8 cellular contexts compared by ENCODE assay signal in genomic region chr2:21256006-21256405, GRCh38.
DNase-seq lines count a peak whose midpoint lies in the region; ATAC-seq and TF ChIP-seq lines count a peak whose summit lies in the region.

No MANE protein-coding gene starts in this region.

- H3K4me1 ChIP-seq in BLaER1 treated with 17β-estradiol and CSF1 and Interleukin-3, amounts not matched to agents 10 nM and 100 nM = peaks cover 31 to 44% (median 37%) of the 10 kb centered on the region in 10 experiments
- H3K4me1 ChIP-seq in ovary (ENCODE audit: insufficient read depth) (no peaks in the 10 kb centered on the region), A673 (ENCODE audit: insufficient read depth, low read length, poor library complexity, severe bottlenecking) (no peaks in the 10 kb centered on the region)

- H3K9ac ChIP-seq in BLaER1 treated with 17β-estradiol and CSF1 and Interleukin-3, amounts not matched to agents 10 nM and 100 nM = peak overlapping the region in 9 of 11 experiments; percentile 25 to 66 (median 42); a peak in 13 of 22 replicates

- BruUV-seq in A673 (replicated peaks; lab: Mats Ljungman, UMichigan) = no TSS peak

- H3K4me2 ChIP-seq in BLaER1 treated with 17β-estradiol and CSF1 and Interleukin-3, amounts not matched to agents 10 nM and 100 nM = peak overlapping the region; percentile 63 to 80 (median 71)

- ATAC-seq in GM21723 (IDR thresholded peaks at IDR 0.05; ENCODE audit: unreplicated experiment) = peak; percentile 71

- TF ChIP-seq POLR2A in NB4 (IDR thresholded peaks at IDR 0.05; ENCODE audit: extremely low read depth, insufficient read length) (no peak), ovary (IDR thresholded peaks at IDR 0.05) (no peak)

- 80 to 87% (median 84%) methylated on average over 5 of the region's 5 CpGs for WGBS in ovary, 3 donors

- peak overlapping the region; percentile 56 to 84 (median 77); a peak in 21 of 22 replicates for H3K27ac ChIP-seq in BLaER1 treated with 17β-estradiol and CSF1 and Interleukin-3, amounts not matched to agents 10 nM and 100 nM
- H3K27ac ChIP-seq in ovary = no peak overlapping the region
- H3K27ac ChIP-seq in A673 (ENCODE audit: low read depth, low read length, poor library complexity, severe bottlenecking) = no peak overlapping the region

- DNase-seq in NB4 (ENCODE audit: low read depth) (peak; percentile 78), cerebellar cortex (ENCODE audit: low spot score) (peak; percentile 10), myocyte (ENCODE audit: low read depth) (peak; percentile 0), ovary (no peak), A673 (ENCODE audit: low spot score) (no peak), HPDE6-E6E7 (ENCODE audit: extremely low spot score) (no peak)

- H3K36me3 ChIP-seq in BLaER1 treated with 17β-estradiol and CSF1 and Interleukin-3, amounts not matched to agents 10 nM and 100 nM = no peaks in the 10 kb centered on the region
- H3K36me3 ChIP-seq in ovary = no peaks in the 10 kb centered on the region
- H3K36me3 ChIP-seq in A673 (ENCODE audit: insufficient read depth, low read length, poor library complexity, severe bottlenecking) = no peaks in the 10 kb centered on the region

- intact Hi-C loops in ovary (cut with DNase I) (no loop called here), A673 (cut with micrococcal nuclease; ENCODE audit: unreplicated experiment) (no loop called here)

- no peak overlapping the region for H3K4me3 ChIP-seq in BLaER1 treated with 17β-estradiol and CSF1 and Interleukin-3, amounts not matched to agents 10 nM and 100 nM
- H3K4me3 ChIP-seq in NB4 (ENCODE audit: low read depth, low read length) (no peak overlapping the region), ovary (no peak overlapping the region), A673 (ENCODE audit: low read depth, low read length, poor library complexity, severe bottlenecking) (no peak overlapping the region)

- no peaks in the 10 kb centered on the region for H3K27me3 ChIP-seq in BLaER1 treated with 17β-estradiol and CSF1 and Interleukin-3, amounts not matched to agents 10 nM and 100 nM
- H3K27me3 ChIP-seq in ovary (no peaks in the 10 kb centered on the region), A673 (replicated peaks; ENCODE audit: insufficient read depth, low read depth, low read length, poor library complexity) (peaks cover 5% of the 10 kb centered on the region)

- POLR2A ChIA-PET in A673 (lab: Charles Lee; ENCODE audit: low non-redundant PET) = no interaction called here

- no peak for TF ChIP-seq EP300 in ovary (IDR thresholded peaks at IDR 0.05)

- no peak for TF ChIP-seq CTCF in NB4 (IDR thresholded peaks at IDR 0.05; ENCODE audit: low read depth, low read length)
- TF ChIP-seq CTCF in ovary (IDR thresholded peaks at IDR 0.05) = no peak
- TF ChIP-seq CTCF in A673 (conservative IDR thresholded peaks at IDR 0.05; ENCODE audit: low read depth, low read length) = no peak

- no peaks in the 10 kb centered on the region for H3K9me3 ChIP-seq in BLaER1 treated with 17β-estradiol and CSF1 and Interleukin-3, amounts not matched to agents 10 nM and 100 nM (replicated peaks in 1 of 11)
- H3K9me3 ChIP-seq in ovary (no peaks in the 10 kb centered on the region), A673 (ENCODE audit: low read depth, low read length, poor library complexity, severe bottlenecking) (no peaks in the 10 kb centered on the region)

- CTCF ChIA-PET in A673 (lab: Charles Lee) = no interaction called here

- no peaks in the 10 kb centered on the region for H4K20me1 ChIP-seq in BLaER1 treated with 17β-estradiol and CSF1 and Interleukin-3, amounts not matched to agents 10 nM and 100 nM

Comparison
In these comparisons a context has a peak if more than half of its experiments do, and no peak if none do; other contexts are left out.
1. H3K27ac ChIP-seq: peak in BLaER1 treated with 17β-estradiol and CSF1 and Interleukin-3, amounts not matched to agents 10 nM and 100 nM (11 of 11); none in ovary (0 of 2) and A673 (single experiment).
2. DNase-seq: peak in NB4 (single experiment), cerebellar cortex (single experiment) and myocyte (single experiment); none in ovary (0 of 5), A673 (single experiment) and HPDE6-E6E7 (single experiment).